Comparison of ENCODE assay signal across 1 cellular context in the genomic region with DNA sequence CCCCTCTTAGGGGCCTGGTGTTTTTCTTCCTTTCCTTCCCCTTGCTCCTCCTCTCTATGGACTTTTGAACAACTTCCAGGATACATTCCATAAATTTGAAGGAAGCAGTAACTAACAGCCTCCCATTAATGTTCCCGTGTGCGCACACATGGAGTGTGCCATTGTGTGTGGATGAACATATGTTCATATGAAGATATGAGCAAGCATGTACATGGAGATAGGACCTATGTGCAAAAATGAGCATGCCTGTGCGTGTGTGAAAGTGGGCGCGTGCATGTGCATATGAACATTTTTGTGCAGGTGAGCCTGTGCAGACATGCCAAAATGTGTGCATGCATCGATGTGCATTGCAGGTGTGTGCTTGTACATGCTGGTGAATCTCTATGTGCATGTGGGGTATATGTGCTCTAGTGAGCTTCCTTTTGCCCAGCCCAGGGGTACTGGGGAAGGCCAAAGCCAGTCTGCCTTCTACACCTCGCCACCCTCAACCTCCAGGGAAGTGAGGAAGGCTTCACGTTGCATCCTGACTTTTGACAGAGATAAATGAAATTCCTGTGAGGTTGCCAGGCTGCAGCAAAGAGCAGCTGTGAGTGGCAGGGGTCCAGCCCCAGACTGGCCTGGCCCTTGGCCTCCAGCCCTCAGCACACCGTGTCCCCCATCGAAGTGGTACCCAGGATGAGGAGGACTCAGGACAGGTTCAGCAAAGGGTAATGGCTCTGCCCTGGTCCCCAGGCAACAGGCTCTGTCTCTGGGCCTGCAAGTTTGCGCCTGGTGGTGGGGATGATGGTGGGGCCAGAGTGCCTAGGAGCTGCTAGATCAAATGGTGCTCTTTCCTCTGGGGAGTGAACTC.
TF ChIP-seq lines count a peak whose summit lies in the region.

No MANE protein-coding gene starts in this region.

TF ChIP-seq in GM12878, 131 proteins besides CTCF, POLR2A, EP300 and RAD21:
- TF ChIP-seq BCL3 (IDR thresholded peaks at IDR 0.05; ENCODE audit: borderline replicate concordance, insufficient read depth, low read depth, low read length, poor library complexity, severe bottlenecking) (peak; percentile 84), ASH2L (IDR thresholded peaks at IDR 0.05; ENCODE audit: borderline replicate concordance, low read depth) (no peak)
